ENCODE assay signal across 13 cellular contexts in the genomic region with DNA sequence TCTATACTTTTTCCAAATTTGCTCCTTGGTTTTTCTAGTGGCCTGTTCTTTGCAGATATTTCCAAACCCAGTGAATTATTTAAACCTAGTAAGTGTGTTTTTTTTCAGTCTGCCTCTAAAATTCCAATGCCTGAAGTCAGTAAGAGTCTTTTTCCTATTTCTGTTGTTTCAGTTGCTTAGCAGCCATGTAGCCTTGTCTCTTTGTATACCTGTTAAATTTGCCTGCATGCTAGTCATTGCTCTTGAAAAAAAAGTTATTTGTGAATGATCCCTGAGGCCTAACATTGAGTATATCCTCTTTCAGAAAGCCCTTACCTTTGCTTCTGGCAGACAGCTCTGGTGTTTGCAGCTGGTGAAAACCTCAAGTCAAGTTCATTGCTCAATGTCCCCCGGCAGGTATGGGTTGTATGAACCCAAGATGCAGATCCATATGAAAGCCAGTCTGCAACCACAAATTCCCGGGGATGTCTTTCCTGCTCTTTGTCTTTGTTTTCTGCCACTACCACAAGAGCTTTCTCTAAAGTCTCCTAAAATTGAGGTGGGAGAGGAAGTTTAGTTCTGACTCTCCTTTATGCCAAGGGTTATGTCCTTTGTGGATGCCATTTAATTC. TPM values are rescaled to one million over a fixed set of nuclear protein-coding genes. Genes with fewer than 3 reads are reported as not detected.
"Had no signal": no experiment of that assay in that cellular context is flagged by ENCODE, and none has a peak within 500 bp of the region (broad histone marks: within the 10 kb centered on the region; RNA-seq: fewer than 3 reads in every experiment).

No MANE protein-coding gene starts in this region.

- DNase-seq: activated CD4-positive, alpha-beta T cell treated with anti-CD3 and anti-CD28 coated beads, Interleukin-2, amount 50 U/mL, for 1 hour; activated naive CD4-positive, alpha-beta T cell treated with anti-CD3 and anti-CD28 coated beads, Interleukin-2, amount 50 U/mL, for 16 hours; gastrocnemius medialis; heart right ventricle; midbrain; naive thymus-derived CD4-positive, alpha-beta T cell; stimulated activated naive CD8-positive, alpha-beta T cell treated with anti-CD3 and anti-CD28 coated beads, Interleukin-15, Interleukin-2, amounts not matched to agents 100 U/mL and 50 U/mL, for 24 hours; T-helper 2 cell; upper lobe of left lung had no signal

- H3K36me3 ChIP-seq: gastrocnemius medialis, heart right ventricle, neutrophil, suprapubic skin, upper lobe of left lung had no signal

- ATAC-seq: gastrocnemius medialis; heart right ventricle; naive thymus-derived CD4-positive, alpha-beta T cell; sciatic nerve; stimulated activated naive CD8-positive, alpha-beta T cell treated with anti-CD3 and anti-CD28 coated beads, Interleukin-15, Interleukin-2, amounts not matched to agents 100 U/mL and 50 U/mL, for 24 hours had no signal

- H3K27me3 ChIP-seq: gastrocnemius medialis, neutrophil, suprapubic skin, upper lobe of left lung had no signal

- H3K27ac Mint-ChIP-seq: naive thymus-derived CD4-positive, alpha-beta T cell; progenitor cell of endocrine pancreas had no signal

- H3K4me3 ChIP-seq: gastrocnemius medialis, heart right ventricle, suprapubic skin, upper lobe of left lung had no signal

- H3K4me3 Mint-ChIP-seq: naive thymus-derived CD4-positive, alpha-beta T cell had no signal

- H3K27ac ChIP-seq: gastrocnemius medialis, heart right ventricle, neutrophil, suprapubic skin, upper lobe of left lung had no signal

- H3K4me1 ChIP-seq: gastrocnemius medialis, upper lobe of left lung had no signal

- H3K9me3 ChIP-seq: gastrocnemius medialis, heart right ventricle, neutrophil, suprapubic skin, upper lobe of left lung had no signal

RNA-seq across cellular contexts. Expression of a gene that starts 35.7 kb away (rescaled TPM):
- total RNA-seq: progenitor cell of endocrine pancreas had no signal
